22 cellular contexts compared by ENCODE assay signal in the genomic region with DNA sequence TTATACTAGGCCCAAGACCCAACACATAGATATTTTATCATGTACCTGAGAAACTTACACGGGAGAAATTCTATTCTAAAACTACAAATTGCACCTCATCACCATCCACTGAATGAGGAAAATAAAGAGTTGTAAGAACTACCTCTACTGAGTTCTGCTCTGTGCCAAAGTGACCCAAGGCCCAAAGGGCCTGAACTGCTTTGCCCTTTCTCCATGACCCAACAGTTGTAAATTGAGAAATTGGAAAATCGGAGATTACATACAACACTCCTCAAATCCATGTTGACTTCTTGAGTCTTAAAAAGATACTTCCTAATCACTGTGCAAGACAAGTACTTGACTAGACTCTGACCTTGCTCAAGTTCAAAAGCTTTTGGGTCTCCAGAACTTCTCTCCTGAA. TPM values are rescaled to one million over a fixed set of nuclear protein-coding genes. Genes with fewer than 3 reads are reported as not detected.
DNase-seq lines count a peak whose midpoint lies in the region; ATAC-seq and TF ChIP-seq lines count a peak whose summit lies in the region.
"Had no signal": no experiment of that assay in that cellular context is flagged by ENCODE, and none has a peak within 500 bp of the region (broad histone marks: within the 10 kb centered on the region; RNA-seq: fewer than 3 reads in every experiment).

No MANE protein-coding gene starts in this region.

- H3K9me1 ChIP-seq in IMR-90 (ENCODE audit: insufficient read depth, low read length): no peaks in the 10 kb centered on the region

- no peaks in the 10 kb centered on the region for H3K27me3 ChIP-seq in IMR-90 (ENCODE audit: control insufficient read depth, insufficient read depth, low read length)

- peaks cover 20% of the 10 kb centered on the region for H3K36me3 ChIP-seq in IMR-90 (ENCODE audit: control insufficient read depth, insufficient read depth, low read length)
- H3K36me3 ChIP-seq: BLaER1, SJSA1 had no signal

- no peak for TF ChIP-seq RAD21 in IMR-90 (IDR thresholded peaks at IDR 0.05; ENCODE audit: low read length)

- H3K14ac ChIP-seq in IMR-90 (replicated peaks; ENCODE audit: low read depth, low read length): no peak overlapping the region

- ATAC-seq in IMR-90 (ENCODE audit: low read depth) (no peak), naive B cell (ENCODE audit: low read depth in 2 of 2) (no peak), HG03520 (IDR thresholded peaks at IDR 0.05; ENCODE audit: unreplicated experiment) (no peak)

- no TSS peak for BruUV-seq in IMR-90 (replicated peaks; lab: Mats Ljungman, UMichigan)

- H2BK15ac ChIP-seq in IMR-90 (ENCODE audit: low read depth, low read length): no peak overlapping the region

- H3K56ac ChIP-seq in IMR-90 (ENCODE audit: extremely low read depth, insufficient read depth, low read length): no peak overlapping the region

- H3K4me1 ChIP-seq in IMR-90 (ENCODE audit: control insufficient read depth, insufficient read depth, low read length): no peaks in the 10 kb centered on the region
- H3K4me1 ChIP-seq: SJSA1 had no signal

- H3K27ac Mint-ChIP-seq in activated naive CD8-positive, alpha-beta T cell: no peak overlapping the region
- no peak overlapping the region for H3K27ac Mint-ChIP-seq in activated naive CD8-positive, alpha-beta T cell treated with anti-CD3 and anti-CD28 coated beads for 36 hours
- H3K27ac Mint-ChIP-seq in naive B cell: peak overlapping the region in 2 of 6 donors; percentile 64 to 71
- H3K27ac Mint-ChIP-seq: CD4-positive, CD25-positive, alpha-beta regulatory T cell; H9 had no signal

- H3K18ac ChIP-seq in IMR-90 (ENCODE audit: low read depth, low read length): no peak overlapping the region

- POLR2A ChIA-PET in IMR-90 (lab: Charles Lee; ENCODE audit: unreplicated experiment): no interaction called here

- H3K23ac ChIP-seq in IMR-90 (ENCODE audit: low read depth, low read length): no peak overlapping the region

- H3K4me2 ChIP-seq in IMR-90 (ENCODE audit: low read depth, low read length): no peak overlapping the region
- H3K4me2 ChIP-seq: BLaER1, KMS-11 had no signal

- H3K36me3 Mint-ChIP-seq in activated naive CD8-positive, alpha-beta T cell: peaks cover 53% of the 10 kb centered on the region
- H3K36me3 Mint-ChIP-seq in activated naive CD8-positive, alpha-beta T cell treated with anti-CD3 and anti-CD28 coated beads for 36 hours: peaks cover 64% of the 10 kb centered on the region
- peaks cover 6 to 8% of the 10 kb centered on the region in 2 donors for H3K36me3 Mint-ChIP-seq in naive B cell

- CTCF ChIA-PET in IMR-90 (lab: Yijun Ruan, JAX): no interaction called here

- peak; percentile 66 for TF ChIP-seq POLR2A in IMR-90 (IDR thresholded peaks at IDR 0.05; ENCODE audit: low read depth, low read length)
- TF ChIP-seq POLR2A in erythroblast (IDR thresholded peaks at IDR 0.05; ENCODE audit: low read length): peak; percentile 21

- H2AK5ac ChIP-seq in IMR-90 (ENCODE audit: low read depth, low read length): no peak overlapping the region

- intact Hi-C loops in IMR-90 (cut with micrococcal nuclease): no loop called here

- H2BK5ac ChIP-seq in IMR-90 (ENCODE audit: low read depth, low read length, poor library complexity, severe bottlenecking): no peak overlapping the region

- no peaks in the 10 kb centered on the region for H3K9me3 Mint-ChIP-seq in activated naive CD8-positive, alpha-beta T cell (ENCODE audit: low read depth)
- no peaks in the 10 kb centered on the region for H3K9me3 Mint-ChIP-seq in activated naive CD8-positive, alpha-beta T cell treated with anti-CD3 and anti-CD28 coated beads for 36 hours
- peaks cover 0 to 23% (median 4%) of the 10 kb centered on the region in 7 donors for H3K9me3 Mint-ChIP-seq in naive B cell

- H3K4me3 Mint-ChIP-seq in activated naive CD8-positive, alpha-beta T cell: peak overlapping the region; percentile 88
- no peak overlapping the region for H3K4me3 Mint-ChIP-seq in activated naive CD8-positive, alpha-beta T cell treated with anti-CD3 and anti-CD28 coated beads for 36 hours
- H3K4me3 Mint-ChIP-seq in naive B cell: peak overlapping the region in 2 of 8 donors; percentile 80 to 83

- no peak overlapping the region for H2BK20ac ChIP-seq in IMR-90 (ENCODE audit: low read depth, low read length)

- H2BK120ac ChIP-seq in IMR-90 (ENCODE audit: low read depth, low read length): no peak overlapping the region

- dilution Hi-C loops in IMR-90 (cut with HindIII; ENCODE audit: low sequenced_read_pairs, unreplicated experiment): no loop called here

- no peak for TF ChIP-seq CTCF in IMR-90 (conservative IDR thresholded peaks at IDR 0.05; ENCODE audit: low read depth, low read length)

- no peak overlapping the region for H3K4me3 ChIP-seq in IMR-90 (ENCODE audit: insufficient read depth, low read depth, low read length)
- H3K4me3 ChIP-seq: BLaER1, SJSA1 had no signal

- WGBS in IMR-90 (ENCODE audit: extremely low coverage in 2 of 2, insufficient read length in 1 of 2), 2 experiments: no CpG with 5 or more reads among the region's 2 CpGs

- DNase-seq in activated naive CD8-positive, alpha-beta T cell treated with anti-CD3 and anti-CD28 coated beads for 36 hours: no peak
- DNase-seq in IMR-90 (no peak), erythroblast (lab: John Stamatoyannopoulos, UW) (peak in 1 of 2 experiments; percentile 13), naive B cell (peak; percentile 21), NCI-H1092 treated with DMSO at 0.1 percent for 48 hours (lab: John Stamatoyannopoulos, UW) (no peak), T-helper 1 cell (no peak)
- DNase-seq: CD4-positive, CD25-positive, alpha-beta regulatory T cell; H9; MM.1S; NCI-H1048; NCI-H1417 treated with DMSO at 0.1 percent for 48 hours; NCI-H1694 treated with DMSO at 0.1 percent for 48 hours; NCI-H2081; NCI-H2227 treated with DMSO at 0.1 percent for 48 hours; NCI-H526 treated with DMSO at 0.1 percent for 48 hours; Right ventricle myocardium superior; RPMI8226 had no signal

- H4K91ac ChIP-seq in IMR-90 (ENCODE audit: insufficient read depth, low read depth, low read length): no peak overlapping the region

- no peak overlapping the region for H3K27ac ChIP-seq in IMR-90 (ENCODE audit: insufficient read depth, low read length)
- H3K27ac ChIP-seq: BLaER1, KMS-11, SJSA1 had no signal

- H3K9ac ChIP-seq in IMR-90 (ENCODE audit: low read depth, low read length): no peak overlapping the region
- H3K9ac ChIP-seq: BLaER1, KMS-11 had no signal

- no peak overlapping the region for H2AK9ac ChIP-seq in IMR-90 (replicated peaks; ENCODE audit: low read depth, low read length, poor library complexity)

- H4K8ac ChIP-seq in IMR-90 (ENCODE audit: low read depth in 2 of 2, low read length in 2 of 2): no peak overlapping the region

- H3K27me3 Mint-ChIP-seq in activated naive CD8-positive, alpha-beta T cell: peaks cover 49% of the 10 kb centered on the region
- peaks cover 78% of the 10 kb centered on the region for H3K27me3 Mint-ChIP-seq in activated naive CD8-positive, alpha-beta T cell treated with anti-CD3 and anti-CD28 coated beads for 36 hours
- H3K27me3 Mint-ChIP-seq in naive B cell: peaks cover 83 to 92% (median 86%) of the 10 kb centered on the region in 3 donors

- no peaks in the 10 kb centered on the region for H4K20me1 ChIP-seq in IMR-90 (ENCODE audit: insufficient read depth, low read length)

- H2AFZ ChIP-seq in IMR-90 (replicated peaks; ENCODE audit: low read length, poor library complexity): no peak overlapping the region

- H3K4me1 Mint-ChIP-seq in activated naive CD8-positive, alpha-beta T cell (ENCODE audit: low read depth): peaks cover 54% of the 10 kb centered on the region
- H3K4me1 Mint-ChIP-seq in activated naive CD8-positive, alpha-beta T cell treated with anti-CD3 and anti-CD28 coated beads for 36 hours: peaks cover 59% of the 10 kb centered on the region
- peaks cover 47 to 59% (median 52%) of the 10 kb centered on the region in 3 donors for H3K4me1 Mint-ChIP-seq in naive B cell

- no peaks in the 10 kb centered on the region; a peak in 1 of 4 replicates for H3K79me1 ChIP-seq in IMR-90 (ENCODE audit: low read depth in 1 of 2, low read length in 2 of 2)

- no peaks in the 10 kb centered on the region for H3K9me3 ChIP-seq in IMR-90 (ENCODE audit: control insufficient read depth, insufficient read depth, low read length)
- H3K9me3 ChIP-seq: SJSA1 had no signal

- in situ Hi-C loops in IMR-90 (cut with MboI; ENCODE audit: low sequenced_read_pairs): no loop called here

- H3K4ac ChIP-seq in IMR-90 (ENCODE audit: low read depth, low read length): no peak overlapping the region

- H4K5ac ChIP-seq in IMR-90 (ENCODE audit: low read depth, low read length): no peak overlapping the region

TF ChIP-seq in IMR-90, 13 proteins besides CTCF, POLR2A, EP300 and RAD21 (continues in another document):
- TF ChIP-seq FOS (IDR thresholded peaks at IDR 0.05; ENCODE audit: low read depth, low read length): no peak
- TF ChIP-seq NFE2L2 (IDR thresholded peaks at IDR 0.05; ENCODE audit: low read depth, low read length): no peak
- TF ChIP-seq, protein P1, sequence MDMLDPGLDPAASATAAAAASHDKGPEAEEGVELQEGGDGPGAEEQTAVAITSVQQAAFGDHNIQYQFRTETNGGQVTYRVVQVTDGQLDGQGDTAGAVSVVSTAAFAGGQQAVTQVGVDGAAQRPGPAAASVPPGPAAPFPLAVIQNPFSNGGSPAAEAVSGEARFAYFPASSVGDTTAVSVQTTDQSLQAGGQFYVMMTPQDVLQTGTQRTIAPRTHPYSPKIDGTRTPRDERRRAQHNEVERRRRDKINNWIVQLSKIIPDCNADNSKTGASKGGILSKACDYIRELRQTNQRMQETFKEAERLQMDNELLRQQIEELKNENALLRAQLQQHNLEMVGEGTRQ (IDR thresholded peaks at IDR 0.05; ENCODE audit: low read depth, low read length): no peak
- no peak for TF ChIP-seq CEBPB (IDR thresholded peaks at IDR 0.05; ENCODE audit: low read depth, low read length)
- TF ChIP-seq RFX5 (IDR thresholded peaks at IDR 0.05; ENCODE audit: low read depth, low read length): no peak
- TF ChIP-seq CHD1 (IDR thresholded peaks at IDR 0.05; ENCODE audit: low read depth, low read length): no peak
- no peak for TF ChIP-seq MAFK (IDR thresholded peaks at IDR 0.05; ENCODE audit: low read depth, low read length)
- no peak for TF ChIP-seq SMC3 (IDR thresholded peaks at IDR 0.05; ENCODE audit: low read depth, low read length)
- TF ChIP-seq BHLHE40 (IDR thresholded peaks at IDR 0.05; ENCODE audit: low read depth, low read length): no peak
- no peak for TF ChIP-seq RCOR1 (IDR thresholded peaks at IDR 0.05; ENCODE audit: insufficient replicate concordance, low read length)
- TF ChIP-seq MXI1 (IDR thresholded peaks at IDR 0.05; ENCODE audit: borderline replicate concordance, low read depth, low read length): no peak
- TF ChIP-seq MAZ (IDR thresholded peaks at IDR 0.05; ENCODE audit: borderline replicate concordance, low read depth, low read length): no peak

RNA-seq across cellular contexts. Expression of gene NR4A2, which starts 8.8 kb away (rescaled TPM):
- 10 to 100 TPM; 47.7 to 49.9 TPM for total RNA-seq in activated naive CD8-positive, alpha-beta T cell treated with anti-CD3 and anti-CD28 coated beads for 36 hours
- total RNA-seq in IMR-90 (2012; rRNA removed): 0.72 and 2.8 TPM in 2 replicates
- polyA plus RNA-seq in IMR-90 (2012; rRNA removed): 2.3 and 13.6 TPM in 2 replicates
- polyA plus RNA-seq in IMR-90 (2012; cell fraction: cytosol; rRNA removed): 6.8 and 32.0 TPM in 2 replicates
- 258 and 476 TPM in 2 replicates for polyA plus RNA-seq in IMR-90 (2012; cell fraction: nucleus; rRNA removed; ENCODE audit: low replicate concordance)
- polyA plus RNA-seq in naive B cell (ENCODE audit: low read depth in 6 of 6): 10 to 100 TPM; 39.7 to 95.8 (median 56.0) TPM

Comparison
In these comparisons a context has a peak if more than half of its experiments do, and no peak if none do; other contexts are left out.
1. RNA of gene NR4A2, which starts 8.8 kb away (total RNA-seq): 47.7 to 49.9 TPM in activated naive CD8-positive, alpha-beta T cell treated with anti-CD3 and anti-CD28 coated beads for 36 hours; 0.72 to 2.8 TPM in IMR-90; every median in the first group is over 10 times any median in the second.